ENCODE assay signal across 1 cellular context in the genomic region with DNA sequence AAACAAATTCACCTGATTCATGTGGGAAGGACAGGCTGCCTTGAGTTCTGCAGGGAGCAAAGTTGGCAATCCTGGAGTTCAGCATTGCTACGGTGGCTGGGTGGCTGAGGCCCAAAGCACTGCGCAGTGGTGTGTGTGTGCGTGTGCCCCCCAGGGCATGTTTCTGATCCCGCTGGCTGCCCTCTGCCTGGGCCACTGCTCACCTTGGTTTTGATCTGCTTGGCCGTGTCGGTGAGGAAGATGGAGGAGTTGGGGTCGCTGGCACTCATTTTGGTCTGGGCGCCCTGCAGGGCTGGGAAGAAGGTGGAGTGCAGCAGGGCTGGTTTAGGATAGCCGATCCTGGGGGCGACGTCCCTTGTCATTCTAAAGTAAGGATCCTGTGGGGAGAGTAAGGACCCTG.
TF ChIP-seq lines count a peak whose summit lies in the region.

No MANE protein-coding gene starts in this region.

TF ChIP-seq in GM12878, 131 proteins besides CTCF, POLR2A, EP300 and RAD21:
- TF ChIP-seq MLLT1 (IDR thresholded peaks at IDR 0.05) = no peak
- no peak for TF ChIP-seq MEF2A (IDR thresholded peaks at IDR 0.05; ENCODE audit: insufficient read depth, low read depth, low read length)
- TF ChIP-seq PRDM15 (CRISPR knock-in tag; IDR thresholded peaks at IDR 0.05) = no peak
- TF ChIP-seq SIN3A (IDR thresholded peaks at IDR 0.05; ENCODE audit: low read depth, low read length) = no peak
- no peak for TF ChIP-seq MTA3 (IDR thresholded peaks at IDR 0.05; ENCODE audit: borderline replicate concordance, low read length)
- no peak for TF ChIP-seq SKIL (IDR thresholded peaks at IDR 0.05; ENCODE audit: low read depth, poor library complexity, severe bottlenecking)
- no peak for TF ChIP-seq FOXK2 (IDR thresholded peaks at IDR 0.05)
- no peak for TF ChIP-seq EED (IDR thresholded peaks at IDR 0.05; ENCODE audit: low read depth)
- no peak for TF ChIP-seq KAT2A (conservative IDR thresholded peaks at IDR 0.05; ENCODE audit: control insufficient read depth, low read depth, low read length)
- TF ChIP-seq USF2 (IDR thresholded peaks at IDR 0.05; ENCODE audit: borderline replicate concordance, low read depth, low read length) = no peak
- no peak for TF ChIP-seq E2F4 (IDR thresholded peaks at IDR 0.05; ENCODE audit: low read depth, low read length)
- no peak for TF ChIP-seq ZNF622 (IDR thresholded peaks at IDR 0.05)
- no peak for TF ChIP-seq TBL1XR1 (IDR thresholded peaks at IDR 0.05; ENCODE audit: low read depth, low read length)
